17 cellular contexts compared by ENCODE assay signal in genomic region chr14:100083706-100084105, GRCh38. TPM values are rescaled to one million over a fixed set of nuclear protein-coding genes. Genes with fewer than 3 reads are reported as not detected.
A peak's percentile ranks its signal among the peaks of the same experiment; 100 is the strongest.
DNase-seq lines count a peak whose midpoint lies in the region; ATAC-seq and TF ChIP-seq lines count a peak whose summit lies in the region.
"Had no signal": no experiment of that assay in that cellular context is flagged by ENCODE, and none has a peak within 500 bp of the region (broad histone marks: within the 10 kb centered on the region; RNA-seq: fewer than 3 reads in every experiment).

No MANE protein-coding gene starts in this region.

- no peak for ATAC-seq in activated CD8-positive, alpha-beta memory T cell treated with anti-CD3 and anti-CD28 coated beads, Interleukin-2, amount 10 ng/mL, durations not matched to agents 7 days and 5 days
- ATAC-seq in RWPE2 (ENCODE audit: low read depth) (peak; percentile 78), GM21619 (IDR thresholded peaks at IDR 0.05; ENCODE audit: unreplicated experiment) (no peak), GM21515 (IDR thresholded peaks at IDR 0.05; ENCODE audit: unreplicated experiment) (no peak)

- no peak overlapping the region for H2AFZ ChIP-seq in smooth muscle cell (ENCODE audit: low read depth)

- WGBS in smooth muscle cell (ENCODE audit: low lambda C conversion rate) = 55% methylated on average over 2 of the region's 2 CpGs

- peak overlapping the region; percentile 89 for H3K27ac Mint-ChIP-seq in activated CD8-positive, alpha-beta memory T cell treated with anti-CD3 and anti-CD28 coated beads, Interleukin-2, amount 10 ng/mL, durations not matched to agents 7 days and 5 days

- H3K4me3 Mint-ChIP-seq in activated CD8-positive, alpha-beta memory T cell treated with anti-CD3 and anti-CD28 coated beads, Interleukin-2, amount 10 ng/mL, durations not matched to agents 7 days and 5 days = peak overlapping the region; percentile 15

- H3K27me3 ChIP-seq in RWPE2 (ENCODE audit: insufficient read depth, poor library complexity, severe bottlenecking) = no peaks in the 10 kb centered on the region
- no peaks in the 10 kb centered on the region for H3K27me3 ChIP-seq in smooth muscle cell (ENCODE audit: low read depth)
- H3K27me3 ChIP-seq: dorsolateral prefrontal cortex, sigmoid colon had no signal

- H3K4me1 ChIP-seq in RWPE2 (ENCODE audit: insufficient read depth, poor library complexity, severe bottlenecking) (peaks cover 14% of the 10 kb centered on the region), smooth muscle cell (ENCODE audit: low read depth) (peaks cover 8% of the 10 kb centered on the region)

- no peak overlapping the region for H3K4me3 ChIP-seq in RWPE2 (ENCODE audit: severe bottlenecking)
- H3K4me3 ChIP-seq in smooth muscle cell = no peak overlapping the region
- H3K4me3 ChIP-seq: dorsolateral prefrontal cortex, sigmoid colon had no signal

- peaks cover 18% of the 10 kb centered on the region for H3K79me2 ChIP-seq in smooth muscle cell (ENCODE audit: low read depth)

- CTCF ChIA-PET in activated CD8-positive, alpha-beta memory T cell treated with anti-CD3 and anti-CD28 coated beads, Interleukin-2, amount 10 ng/mL, durations not matched to agents 7 days and 5 days (lab: Charles Lee) = interaction anchor here (0.6 to 23.4 kb wide), 7 partner anchors 8 to 1642 kb away, joined by 3 to 607 read pairs (median 7); partner anchors contain the start of gene EVL

- H3K27ac ChIP-seq in RWPE2 (ENCODE audit: poor library complexity, severe bottlenecking) (peak overlapping the region; percentile 51), smooth muscle cell (ENCODE audit: low read depth) (peak overlapping the region; percentile 66)
- H3K27ac ChIP-seq: dorsolateral prefrontal cortex, VCaP had no signal

- peaks cover 91% of the 10 kb centered on the region for H3K4me1 Mint-ChIP-seq in activated CD8-positive, alpha-beta memory T cell treated with anti-CD3 and anti-CD28 coated beads, Interleukin-2, amount 10 ng/mL, durations not matched to agents 7 days and 5 days

- no peak overlapping the region for H3K4me2 ChIP-seq in smooth muscle cell

- no peaks in the 10 kb centered on the region for H3K9me3 Mint-ChIP-seq in activated CD8-positive, alpha-beta memory T cell treated with anti-CD3 and anti-CD28 coated beads, Interleukin-2, amount 10 ng/mL, durations not matched to agents 7 days and 5 days (ENCODE audit: low read depth)

- peaks cover 13% of the 10 kb centered on the region for H3F3A ChIP-seq in smooth muscle cell (ENCODE audit: low read depth)

- H3K27me3 Mint-ChIP-seq in activated CD8-positive, alpha-beta memory T cell treated with anti-CD3 and anti-CD28 coated beads, Interleukin-2, amount 10 ng/mL, durations not matched to agents 7 days and 5 days = no peaks in the 10 kb centered on the region

- H4K20me1 ChIP-seq in smooth muscle cell (ENCODE audit: low read depth) = peaks cover 53% of the 10 kb centered on the region

- DNase-seq in activated CD8-positive, alpha-beta memory T cell treated with anti-CD3 and anti-CD28 coated beads, Interleukin-2, amount 10 ng/mL, durations not matched to agents 7 days and 5 days = no peak
- DNase-seq in activated CD8-positive, alpha-beta memory T cell treated with anti-CD3 and anti-CD28 coated beads, Interleukin-2, amount 50 U/mL, for 48 hours = no peak
- no peak for DNase-seq in RWPE2 (ENCODE audit: low spot score)
- DNase-seq in central memory CD4-positive, alpha-beta T cell = peak; percentile 50
- no peak for DNase-seq in smooth muscle cell (lab: John Stamatoyannopoulos, UW; ENCODE audit: unreplicated experiment)
- no peak for DNase-seq in AG08396 (ENCODE audit: low spot score)
- DNase-seq: dorsolateral prefrontal cortex; hippocampal formation; NCI-H1930; NCI-H526; occipital lobe; sigmoid colon; stimulated activated CD4-positive, alpha-beta T cell treated with anti-CD3 and anti-CD28 coated beads, Interleukin-2, amount 100 ng/mL, for 48 hours; trophoblast cell had no signal

- peaks cover 83% of the 10 kb centered on the region for H3K36me3 Mint-ChIP-seq in activated CD8-positive, alpha-beta memory T cell treated with anti-CD3 and anti-CD28 coated beads, Interleukin-2, amount 10 ng/mL, durations not matched to agents 7 days and 5 days

- H3K36me3 ChIP-seq in RWPE2 (ENCODE audit: low read depth) (no peaks in the 10 kb centered on the region; the same call in 1 of the 2 replicates), smooth muscle cell (ENCODE audit: low read depth) (no peaks in the 10 kb centered on the region)

- TF ChIP-seq CTCF in RWPE2 (IDR thresholded peaks at IDR 0.05; ENCODE audit: poor library complexity, severe bottlenecking) = no peak
- TF ChIP-seq CTCF in smooth muscle cell (IDR thresholded peaks at IDR 0.05; ENCODE audit: borderline replicate concordance, insufficient read depth, poor library complexity, severe bottlenecking) = no peak

- H3K9ac ChIP-seq in smooth muscle cell (ENCODE audit: low read depth) = no peak overlapping the region

- no peaks in the 10 kb centered on the region for H3K9me3 ChIP-seq in RWPE2 (ENCODE audit: severe bottlenecking)
- no peaks in the 10 kb centered on the region for H3K9me3 ChIP-seq in smooth muscle cell (replicated peaks; ENCODE audit: low read depth)
- H3K9me3 ChIP-seq: sigmoid colon had no signal

RNA-seq across cellular contexts. Expression of gene EVL, which starts 18.5 kb away (rescaled TPM):
- 100 to 1,000 TPM; 774 to 910 TPM for total RNA-seq in activated CD8-positive, alpha-beta memory T cell treated with anti-CD3 and anti-CD28 coated beads, Interleukin-2, amount 10 ng/mL, durations not matched to agents 7 days and 5 days
- total RNA-seq in smooth muscle cell = 19.5 and 22.0 TPM in 2 replicates
- 26.3 and 31.3 TPM in 2 replicates for polyA plus RNA-seq in smooth muscle cell

Comparison
In these comparisons a context has a peak if more than half of its experiments do, and no peak if none do; other contexts are left out.
1. RNA of gene EVL, which starts 18.5 kb away (total RNA-seq): 774 to 910 TPM in activated CD8-positive, alpha-beta memory T cell treated with anti-CD3 and anti-CD28 coated beads, Interleukin-2, amount 10 ng/mL, durations not matched to agents 7 days and 5 days; 19.5 to 22.0 TPM in smooth muscle cell; every median in the first group is over 10 times any median in the second.